Comparison of ENCODE assay signal across 36 cellular contexts in the genomic region with DNA sequence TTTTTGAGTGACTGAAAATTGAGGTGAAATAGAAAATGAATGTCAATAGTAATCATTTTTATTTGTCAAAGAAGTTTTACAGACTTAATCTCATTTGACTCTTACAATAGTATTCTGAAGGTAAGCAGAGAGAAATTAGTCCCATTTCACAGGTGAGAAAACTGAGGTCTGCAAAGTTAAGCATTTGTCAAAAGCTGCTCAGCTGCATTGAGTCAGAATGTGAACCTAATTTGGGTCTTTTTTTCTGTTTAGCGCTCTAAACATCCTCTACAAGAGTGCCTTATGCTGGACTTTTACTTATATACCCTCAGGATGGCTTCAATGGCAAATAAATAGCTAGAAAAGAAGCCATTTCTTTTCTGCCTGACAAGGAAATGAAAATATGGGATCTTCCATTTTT.
"Had no signal": no experiment of that assay in that cellular context is flagged by ENCODE, and none has a peak within 500 bp of the region (broad histone marks: within the 10 kb centered on the region; RNA-seq: fewer than 3 reads in every experiment).

No MANE protein-coding gene starts in this region.

- H3K9me3 ChIP-seq: MG63 had no signal

- H3K36me3 ChIP-seq: MG63 had no signal

- H3K4me3 ChIP-seq: MG63 had no signal

- DNase-seq: Karpas-422, Kasumi-1, MG63, MM.1S, MV-4-11, NCI-H1048, NCI-H1092, NCI-H1092 treated with DMSO at 0.1 percent for 48 hours, NCI-H1105, NCI-H1105 treated with DMSO at 0.1 percent for 48 hours, NCI-H1417, NCI-H1417 treated with DMSO at 0.1 percent for 48 hours, NCI-H1436, NCI-H1436 treated with DMSO at 0.1 percent for 48 hours, NCI-H146, NCI-H1694, NCI-H1694 treated with DMSO at 0.1 percent for 48 hours, NCI-H187, NCI-H187 treated with DMSO at 0.1 percent for 48 hours, NCI-H1930, NCI-H2029, NCI-H2029 treated with DMSO at 0.1 percent for 48 hours, NCI-H2081, NCI-H2081 treated with DMSO at 0.1 percent for 48 hours, NCI-H2107, NCI-H2171, NCI-H2171 treated with DMSO at 0.1 percent for 48 hours, NCI-H2227 treated with DMSO at 0.1 percent for 48 hours, NCI-H226, NCI-H345, NCI-H446, NCI-H446 treated with DMSO at 0.1 percent for 48 hours, NCI-H510A, NCI-H510A treated with DMSO at 0.1 percent for 48 hours, NCI-H524, NCI-H524 treated with DMSO at 0.1 percent for 48 hours had no signal

- H3K27me3 ChIP-seq: MG63 had no signal
